9 cellular contexts compared by ENCODE assay signal in the genomic region with DNA sequence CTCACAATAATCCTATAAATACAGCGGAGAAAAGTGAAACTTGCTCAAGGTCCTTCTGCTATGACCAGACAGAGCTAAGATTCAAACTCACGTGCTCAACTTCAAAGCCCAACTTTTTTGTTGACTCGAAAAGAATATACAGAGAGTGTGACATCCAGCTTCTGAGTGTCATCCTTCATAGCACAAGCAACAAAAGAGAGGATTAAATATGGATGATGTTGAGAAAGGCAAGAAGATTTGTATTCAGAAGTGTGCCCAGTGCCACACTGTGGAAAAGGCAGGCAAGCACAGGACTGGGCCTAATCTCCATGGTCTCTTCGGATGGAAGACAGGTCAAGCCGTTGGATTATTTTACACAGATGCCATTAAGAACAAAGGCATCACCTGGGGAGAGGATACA. TPM values are rescaled to one million over a fixed set of nuclear protein-coding genes. Genes with fewer than 3 reads are reported as not detected.
A peak's percentile ranks its signal among the peaks of the same experiment; 100 is the strongest.
DNase-seq lines count a peak whose midpoint lies in the region; ATAC-seq, FAIRE-seq and TF ChIP-seq lines count a peak whose summit lies in the region.
"Had no signal": no experiment of that assay in that cellular context is flagged by ENCODE, and none has a peak within 500 bp of the region (broad histone marks: within the 10 kb centered on the region; RNA-seq: fewer than 3 reads in every experiment).

No MANE protein-coding gene starts in this region.

- CTCF ChIA-PET in endothelial cell of umbilical vein (lab: Charles Lee) = interaction anchor here (0.7 to 6.5 kb wide), 4 partner anchors 9 to 149 kb away, joined by 3 to 104 read pairs (median 16); no protein-coding TSS in a partner anchor
- CTCF ChIA-PET in Caco-2 (lab: Charles Lee) = interaction anchor here (1.1 kb wide), 1 partner anchor 22 kb away, joined by 4 read pairs; no protein-coding TSS in a partner anchor

- H3K4me2 ChIP-seq in endothelial cell of umbilical vein (ENCODE audit: insufficient read depth, low read length) = no peak overlapping the region
- H3K4me2 ChIP-seq in parathyroid adenoma (ENCODE audit: low read length) = no peak overlapping the region

- peaks cover 7% of the 10 kb centered on the region for H3K4me1 Mint-ChIP-seq in Caco-2 (ENCODE audit: low read depth, unreplicated experiment)

- dilution Hi-C loops in endothelial cell of umbilical vein (cut with MboI; ENCODE audit: extremely low pct_ligation_motif_present, low sequenced_read_pairs) = no loop called here

- intact Hi-C loops in endothelial cell of umbilical vein (cut with micrococcal nuclease) = loop anchor here (5.0 kb wide), 1 partner anchor 134 kb away; no protein-coding TSS in a partner anchor
- intact Hi-C loops in sciatic nerve (cut with DNase I) = no loop called here
- intact Hi-C loops in Caco-2 (cut with micrococcal nuclease; ENCODE audit: unreplicated experiment) = no loop called here

- DNase-seq in NCI-H524 (lab: John Stamatoyannopoulos, UW) (peak; percentile 19 to 76), endothelial cell of umbilical vein (ENCODE audit: low read depth, low spot score) (no peak), sciatic nerve (ENCODE audit: low spot score) (no peak), Caco-2 (no peak)
- DNase-seq in activated CD4-positive, alpha-beta T cell treated with anti-CD3 and anti-CD28 coated beads for 48 hours = no peak
- no peak for DNase-seq in stimulated activated CD8-positive, alpha-beta memory T cell treated with anti-CD3 and anti-CD28 coated beads, Interleukin-4, amount 100 ng/mL, for 48 hours
- DNase-seq: hippocampal formation had no signal

- H3K9ac ChIP-seq in endothelial cell of umbilical vein (replicated peaks; ENCODE audit: extremely low read depth, insufficient read depth, low read length) (no peak overlapping the region), parathyroid adenoma (no peak overlapping the region)

- H3K27me3 Mint-ChIP-seq in Caco-2 (ENCODE audit: insufficient read depth, unreplicated experiment) = no peaks in the 10 kb centered on the region

- H3K9me3 ChIP-seq in endothelial cell of umbilical vein (replicated peaks; ENCODE audit: control insufficient read depth, insufficient read depth, low read length) = no peaks in the 10 kb centered on the region
- H3K9me3 ChIP-seq in parathyroid adenoma (ENCODE audit: control insufficient read depth, low read length) = no peaks in the 10 kb centered on the region
- no peaks in the 10 kb centered on the region for H3K9me3 ChIP-seq in Caco-2

- peaks cover 9% of the 10 kb centered on the region for H3K36me3 Mint-ChIP-seq in Caco-2 (ENCODE audit: insufficient read depth, unreplicated experiment)

- H3K27me3 ChIP-seq in endothelial cell of umbilical vein (ENCODE audit: control insufficient read depth in 2 of 2, insufficient read depth in 2 of 2, low read length in 2 of 2) = no peaks in the 10 kb centered on the region
- no peaks in the 10 kb centered on the region for H3K27me3 ChIP-seq in parathyroid adenoma (ENCODE audit: control insufficient read depth, insufficient read depth, low read length)
- H3K27me3 ChIP-seq in Caco-2 (replicated peaks; ENCODE audit: control insufficient read depth, insufficient read depth, low read length) = no peaks in the 10 kb centered on the region

- H4K20me1 ChIP-seq in endothelial cell of umbilical vein (replicated peaks; ENCODE audit: control insufficient read depth, extremely low read depth, insufficient read depth, low read length) = no peaks in the 10 kb centered on the region

- H3K36me3 ChIP-seq in endothelial cell of umbilical vein (ENCODE audit: control insufficient read depth in 2 of 2, extremely low read depth in 1 of 2, insufficient read depth in 2 of 2, low read length in 2 of 2) (peaks cover 0 to 3% of the 10 kb centered on the region in 2 experiments), parathyroid adenoma (ENCODE audit: control insufficient read depth, insufficient read depth, low read length) (no peaks in the 10 kb centered on the region), Caco-2 (ENCODE audit: control insufficient read depth, insufficient read depth, low read length) (no peaks in the 10 kb centered on the region)

- no peak for ATAC-seq in sciatic nerve

- H3K4me3 Mint-ChIP-seq in Caco-2 (ENCODE audit: unreplicated experiment) = no peak overlapping the region

- peaks cover 26% of the 10 kb centered on the region for H3K79me2 ChIP-seq in endothelial cell of umbilical vein (ENCODE audit: control insufficient read depth, insufficient read depth, low read length)
- H3K79me2 ChIP-seq in parathyroid adenoma = no peaks in the 10 kb centered on the region

- no peaks in the 10 kb centered on the region for H3K9me3 Mint-ChIP-seq in Caco-2 (ENCODE audit: unreplicated experiment)

- H3K4me3 ChIP-seq in endothelial cell of umbilical vein (replicated peaks in 1 of 3; ENCODE audit: insufficient read depth in 1 of 3, low read depth in 1 of 3, low read length in 3 of 3) = no peak overlapping the region
- no peak overlapping the region for H3K4me3 ChIP-seq in parathyroid adenoma (ENCODE audit: low read depth, low read length)
- H3K4me3 ChIP-seq in Caco-2 (ENCODE audit: low read depth, low read length) = no peak overlapping the region

- no peak overlapping the region for H3K27ac ChIP-seq in endothelial cell of umbilical vein (ENCODE audit: insufficient read depth, low read depth, low read length)
- H3K27ac ChIP-seq in parathyroid adenoma = no peak overlapping the region

- FAIRE-seq in endothelial cell of umbilical vein (lab: Jason Lieb, UNC) = no peak

- H3K27ac Mint-ChIP-seq in Caco-2 (ENCODE audit: unreplicated experiment) = no peak overlapping the region

- TF ChIP-seq CTCF in GM12872 (IDR thresholded peaks at IDR 0.05; ENCODE audit: insufficient read depth, low read depth, low read length) (peak; percentile 42), endothelial cell of umbilical vein (IDR thresholded peaks at IDR 0.05; ENCODE audit: extremely low read depth in 1 of 2, insufficient read depth in 1 of 2, low read depth in 1 of 2, low read length in 2 of 2) (no peak), parathyroid adenoma (IDR thresholded peaks at IDR 0.05) (peak; percentile 12), Caco-2 (IDR thresholded peaks at IDR 0.05; ENCODE audit: insufficient read depth in 1 of 2, low read depth in 1 of 2, low read length in 1 of 2, severe bottlenecking in 1 of 2, unreplicated experiment in 1 of 2) (peak in 1 of 2 experiments; percentile 6)

- POLR2A ChIA-PET in endothelial cell of umbilical vein (lab: Charles Lee) (no interaction called here), Caco-2 (lab: Charles Lee) (no interaction called here)

- peaks cover 16% of the 10 kb centered on the region for H3K4me1 ChIP-seq in endothelial cell of umbilical vein (ENCODE audit: control insufficient read depth, extremely low read depth, insufficient read depth, low read length)
- no peaks in the 10 kb centered on the region for H3K4me1 ChIP-seq in parathyroid adenoma
- peaks cover 24% of the 10 kb centered on the region for H3K4me1 ChIP-seq in Caco-2

- no peaks in the 10 kb centered on the region for H3K9me1 ChIP-seq in endothelial cell of umbilical vein (replicated peaks; ENCODE audit: control insufficient read depth, extremely low read depth, insufficient read depth, low read length)

- H2AFZ ChIP-seq in endothelial cell of umbilical vein (ENCODE audit: low read depth, low read length) = peak overlapping the region; percentile 79
- H2AFZ ChIP-seq in parathyroid adenoma = peak overlapping the region; percentile 39

- TF ChIP-seq POLR2A in endothelial cell of umbilical vein (IDR thresholded peaks at IDR 0.05; ENCODE audit: low read depth, low read length) = no peak

- BruUV-seq in endothelial cell of umbilical vein (replicated peaks; lab: Mats Ljungman, UMichigan) = no TSS peak
- BruUV-seq in Caco-2 (replicated peaks; lab: Mats Ljungman, UMichigan) = no TSS peak

TF ChIP-seq in endothelial cell of umbilical vein, 7 proteins besides CTCF, POLR2A, EP300 and RAD21:
- TF ChIP-seq JUN (IDR thresholded peaks at IDR 0.05; ENCODE audit: borderline replicate concordance, insufficient read depth, insufficient read length, low read depth) (no peak), EZH2 (IDR thresholded peaks at IDR 0.05; ENCODE audit: borderline replicate concordance, low read depth, low read length, severe bottlenecking) (no peak), POLR2AphosphoS5 (IDR thresholded peaks at IDR 0.05; ENCODE audit: insufficient read depth, low read depth, low read length) (no peak), FOS (IDR thresholded peaks at IDR 0.05; ENCODE audit: borderline replicate concordance, insufficient read depth, low read length) (no peak), MYC (IDR thresholded peaks at IDR 0.05; ENCODE audit: low read depth, low read length) (no peak), GATA2 (IDR thresholded peaks at IDR 0.05; ENCODE audit: insufficient read depth, insufficient read length, low read depth, low read length) (no peak)
- TF ChIP-seq, protein P1, sequence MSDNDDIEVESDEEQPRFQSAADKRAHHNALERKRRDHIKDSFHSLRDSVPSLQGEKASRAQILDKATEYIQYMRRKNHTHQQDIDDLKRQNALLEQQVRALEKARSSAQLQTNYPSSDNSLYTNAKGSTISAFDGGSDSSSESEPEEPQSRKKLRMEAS (IDR thresholded peaks at IDR 0.05; ENCODE audit: insufficient read depth, insufficient read length) = no peak

RNA-seq across cellular contexts. Expression of a gene that starts 2.1 kb away (rescaled TPM):
- 50.0 and 54.5 TPM in 2 replicates for total RNA-seq in endothelial cell of umbilical vein
- 13.9 and 20.2 TPM in 2 replicates for polyA plus RNA-seq in endothelial cell of umbilical vein
- polyA plus RNA-seq in endothelial cell of umbilical vein (2011; cell fraction: cytosol; rRNA removed) = 30.7 and 31.3 TPM in 2 replicates
- 40.4 and 49.0 TPM in 2 replicates for polyA plus RNA-seq in endothelial cell of umbilical vein (2011; cell fraction: nucleus; rRNA removed)
- 60.0 and 71.2 TPM in 2 replicates for polyA plus RNA-seq in endothelial cell of umbilical vein (2012)
- polyA minus RNA-seq in endothelial cell of umbilical vein = 12.5 and 15.1 TPM in 2 replicates
- 5.3 TPM for polyA minus RNA-seq in endothelial cell of umbilical vein (2011; cell fraction: cytosol; rRNA and poly(A)+ RNA removed)
- polyA minus RNA-seq in endothelial cell of umbilical vein (2011; cell fraction: nucleus; rRNA and poly(A)+ RNA removed) = 41.3 and 61.8 TPM in 2 replicates
- 56.2 TPM for total RNA-seq in sciatic nerve
- 40.2 and 40.5 TPM in 2 replicates for total RNA-seq in Caco-2 (2022)

Comparison
In these comparisons a context has a peak if more than half of its experiments do, and no peak if none do; other contexts are left out.
1. CTCF ChIP-seq: peak in GM12872 (single experiment) and parathyroid adenoma (single experiment); none in endothelial cell of umbilical vein (0 of 2).
2. DNase-seq: peak in NCI-H524 (2 of 2); none in endothelial cell of umbilical vein (single experiment), sciatic nerve (single experiment), activated CD4-positive, alpha-beta T cell treated with anti-CD3 and anti-CD28 coated beads for 48 hours (single experiment), Caco-2 (0 of 2) and stimulated activated CD8-positive, alpha-beta memory T cell treated with anti-CD3 and anti-CD28 coated beads, Interleukin-4, amount 100 ng/mL, for 48 hours (single experiment).